12 cellular contexts compared by ENCODE assay signal in the genomic region with DNA sequence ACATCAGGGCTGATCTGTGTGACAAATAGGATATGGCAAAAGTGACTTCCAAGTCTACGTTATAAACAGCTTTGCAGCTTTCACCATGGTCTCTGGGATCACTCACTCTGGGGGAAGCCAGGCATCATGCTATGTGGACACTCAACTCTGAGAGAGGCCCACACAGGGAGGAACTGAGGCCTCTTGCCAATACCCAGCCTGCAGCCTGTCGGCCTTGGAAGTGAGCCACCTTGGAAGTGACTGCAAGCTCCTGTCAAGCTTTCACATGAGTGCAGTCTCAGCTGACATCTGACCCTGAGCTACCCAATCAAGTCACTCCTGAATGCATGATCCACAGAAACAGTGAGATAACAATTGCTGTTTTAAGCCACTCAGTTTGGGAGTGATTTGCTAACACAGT. TPM values are rescaled to one million over a fixed set of nuclear protein-coding genes. Genes with fewer than 3 reads are reported as not detected.
DNase-seq lines count a peak whose midpoint lies in the region; ATAC-seq and TF ChIP-seq lines count a peak whose summit lies in the region.
"Had no signal": no experiment of that assay in that cellular context is flagged by ENCODE, and none has a peak within 500 bp of the region (broad histone marks: within the 10 kb centered on the region; RNA-seq: fewer than 3 reads in every experiment).

No MANE protein-coding gene starts in this region.

- H3K4me1 ChIP-seq in ascending aorta, result peaks cover 0 to 23% of the 10 kb centered on the region in 2 donors
- H3K4me1 ChIP-seq in aorta (ENCODE audit: control insufficient read depth in 1 of 2, insufficient read depth in 2 of 2, low read length in 2 of 2), result no peaks in the 10 kb centered on the region

- peaks cover 16% of the 10 kb centered on the region for H3K9me3 Mint-ChIP-seq in nephron
- H3K9me3 Mint-ChIP-seq: activated naive CD8-positive, alpha-beta T cell treated with anti-CD3 and anti-CD28 coated beads, Interleukin-2, amount 50 U/mL, for 24 hours had no signal

- peak overlapping the region; percentile 72 to 79 (median 74) for H3K27ac Mint-ChIP-seq in nephron
- H3K27ac Mint-ChIP-seq: activated naive CD8-positive, alpha-beta T cell treated with anti-CD3 and anti-CD28 coated beads, Interleukin-2, amount 50 U/mL, for 24 hours; naive thymus-derived CD8-positive, alpha-beta T cell had no signal

- H3K27me3 ChIP-seq in ascending aorta (no peaks in the 10 kb centered on the region), aorta (ENCODE audit: control insufficient read depth in 1 of 2, insufficient read depth in 2 of 2, low read length in 1 of 2) (no peaks in the 10 kb centered on the region)
- H3K27me3 ChIP-seq: vagina had no signal

- peaks cover 6 to 8% of the 10 kb centered on the region in 2 donors for H3K36me3 ChIP-seq in ascending aorta
- H3K36me3 ChIP-seq in aorta (ENCODE audit: control insufficient read depth in 1 of 2, insufficient read depth in 2 of 2, low read length in 1 of 2), result peaks cover 2 to 3% of the 10 kb centered on the region in 2 donors

- peaks cover 62% of the 10 kb centered on the region for H3K36me3 Mint-ChIP-seq in nephron (ENCODE audit: low read depth)

- WGBS in aorta, 2 donors, result 0 to 6% methylated on average over 2 of the region's 2 CpGs

- peak; percentile 76 for ATAC-seq in aorta (ENCODE audit: low FRiP score)
- ATAC-seq: activated naive CD8-positive, alpha-beta T cell treated with anti-CD3 and anti-CD28 coated beads, Interleukin-2, amount 50 U/mL, for 24 hours; naive thymus-derived CD8-positive, alpha-beta T cell; SK-N-SH treated with all-trans-retinoic acid at 6 μM for 48 hours had no signal

- intact Hi-C loops in ascending aorta (cut with DNase I) (loop anchor here (1.0 kb wide), 1 partner anchor 213 kb away; no protein-coding TSS in a partner anchor), aorta (cut with DNase I) (loop anchor here (2.0 to 5.0 kb wide), 2 partner anchors 190 to 194 kb away; no protein-coding TSS in a partner anchor)

- no peak overlapping the region for H3K4me3 Mint-ChIP-seq in nephron
- H3K4me3 Mint-ChIP-seq: activated naive CD8-positive, alpha-beta T cell treated with anti-CD3 and anti-CD28 coated beads, Interleukin-2, amount 50 U/mL, for 24 hours; naive thymus-derived CD8-positive, alpha-beta T cell had no signal

- DNase-seq in ascending aorta (ENCODE audit: low spot score in 2 of 2) (peak; percentile 12 to 80), globus pallidus (ENCODE audit: low spot score) (peak; percentile 74), aorta (peak in 1 of 2 donors; percentile 81), activated T-cell treated with anti-CD3 and anti-CD28 coated beads for 4 hours (no peak), NCI-H1436 (lab: John Stamatoyannopoulos, UW) (no peak)
- DNase-seq in activated CD4-positive, alpha-beta T cell treated with anti-CD3 and anti-CD28 coated beads for 4 hours, result no peak
- DNase-seq: activated naive CD8-positive, alpha-beta T cell treated with anti-CD3 and anti-CD28 coated beads, Interleukin-2, amount 50 U/mL, for 24 hours; naive thymus-derived CD8-positive, alpha-beta T cell; NCI-H748 treated with DMSO at 0.1 percent for 48 hours had no signal

- peaks cover 25% of the 10 kb centered on the region for H3K4me1 Mint-ChIP-seq in nephron
- H3K4me1 Mint-ChIP-seq: activated naive CD8-positive, alpha-beta T cell treated with anti-CD3 and anti-CD28 coated beads, Interleukin-2, amount 50 U/mL, for 24 hours had no signal

- H3K9me3 ChIP-seq in ascending aorta, result no peaks in the 10 kb centered on the region
- H3K9me3 ChIP-seq in aorta (ENCODE audit: control insufficient read depth, low read length), result no peaks in the 10 kb centered on the region
- H3K9me3 ChIP-seq: vagina had no signal

- H3K4me3 ChIP-seq in ascending aorta (no peak overlapping the region), aorta (ENCODE audit: low read length in 2 of 2) (no peak overlapping the region)
- H3K4me3 ChIP-seq: vagina had no signal

- H3K27me3 Mint-ChIP-seq in nephron (ENCODE audit: low read depth), result no peaks in the 10 kb centered on the region
- H3K27me3 Mint-ChIP-seq: naive thymus-derived CD8-positive, alpha-beta T cell had no signal

- peak overlapping the region; percentile 27 to 50 for H3K27ac ChIP-seq in ascending aorta
- H3K27ac ChIP-seq in aorta (ENCODE audit: low read depth in 1 of 2, low read length in 2 of 2), result peak overlapping the region in 1 of 2 donors; percentile 12
- H3K27ac ChIP-seq: vagina had no signal

- TF ChIP-seq CTCF in ascending aorta (IDR thresholded peaks at IDR 0.05) (no peak), nephron (IDR thresholded peaks at IDR 0.05; ENCODE audit: unreplicated experiment in 3 of 3) (no peak)

RNA-seq across cellular contexts. Expression of a gene that starts 56.5 kb away (rescaled TPM):
- total RNA-seq in ascending aorta (282 TPM), aorta (10 to 100 TPM; 50.5 to 85.6 TPM)
- polyA plus RNA-seq in aorta, result 1 to 10 TPM in 1 of 2 donors, under 1 TPM in 1; 0.63 to 8.5 TPM

RNA-seq across cellular contexts. Expression of a gene that starts 57.4 kb away (rescaled TPM):
- total RNA-seq in ascending aorta (250 TPM), aorta (100 to 1,000 TPM in 1 of 2 donors, 10 to 100 TPM in 1; 70.0 to 123 TPM)
- 100 to 1,000 TPM in 1 of 2 donors, 10 to 100 TPM in 1; 74.0 to 209 TPM for polyA plus RNA-seq in aorta
- polyA plus RNA-seq: naive thymus-derived CD8-positive, alpha-beta T cell had no signal

Comparison
In these comparisons a context has a peak if more than half of its experiments do, and no peak if none do; other contexts are left out.
1. DNase-seq: peak in ascending aorta (2 of 2) and globus pallidus (single experiment); none in activated T-cell treated with anti-CD3 and anti-CD28 coated beads for 4 hours (single experiment), activated CD4-positive, alpha-beta T cell treated with anti-CD3 and anti-CD28 coated beads for 4 hours (0 of 2) and NCI-H1436 (single experiment).